ENCODE assay signal across 20 cellular contexts in the genomic region with DNA sequence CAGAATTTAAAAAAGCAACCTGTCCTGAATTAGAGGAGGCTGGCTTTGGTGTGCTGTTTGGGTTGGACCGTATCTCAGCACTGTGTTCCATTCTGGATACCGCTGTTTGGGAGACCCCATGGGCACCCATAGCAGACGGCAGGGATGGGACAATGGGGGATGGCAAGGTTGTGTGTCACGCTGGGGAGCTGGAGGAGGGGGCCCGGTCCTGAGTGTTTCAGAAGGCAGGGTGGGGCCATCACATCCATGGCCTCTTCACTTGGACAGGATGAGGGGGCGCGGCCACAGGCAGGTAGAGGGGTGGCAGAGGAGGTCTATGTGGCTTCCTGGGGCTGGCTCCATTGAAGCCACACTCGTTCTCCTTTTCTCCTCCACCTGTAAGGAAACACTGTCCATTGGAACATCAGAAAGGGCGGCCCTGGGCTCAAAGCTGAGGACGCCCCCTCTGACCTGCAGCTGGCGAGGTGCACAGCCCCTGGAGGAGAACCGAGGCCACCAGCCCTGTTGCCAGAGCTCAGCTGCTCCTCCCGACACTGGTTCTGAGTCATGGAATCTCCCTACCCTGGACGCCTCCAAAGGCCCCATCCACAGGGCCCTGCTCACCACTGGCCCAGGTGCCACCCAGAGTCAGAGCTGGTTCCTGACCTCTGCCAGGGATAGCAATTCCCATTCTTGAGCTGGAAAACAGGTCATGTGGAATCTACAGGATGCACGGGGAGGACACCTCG.
"Had no signal": no experiment of that assay in that cellular context is flagged by ENCODE, and none has a peak within 500 bp of the region (broad histone marks: within the 10 kb centered on the region; RNA-seq: fewer than 3 reads in every experiment).

No MANE protein-coding gene starts in this region.

- H3K4me3 ChIP-seq: dorsolateral prefrontal cortex, esophagus muscularis mucosa, gastroesophageal sphincter, mucosa of descending colon, neural progenitor cell, pancreas had no signal

- ATAC-seq: gastroesophageal sphincter, mucosa of descending colon, natural killer cell, pancreas, right cardiac atrium had no signal

- H3K4me1 Mint-ChIP-seq: neural progenitor cell had no signal

- H3K27me3 ChIP-seq: neural progenitor cell, pancreas had no signal

- H3K9me3 ChIP-seq: gastroesophageal sphincter, mucosa of descending colon, pancreas had no signal

- H3K36me3 Mint-ChIP-seq: natural killer cell, neural progenitor cell had no signal

- H3K4me3 Mint-ChIP-seq: natural killer cell, neural progenitor cell had no signal

- DNase-seq: cortex of kidney; dorsolateral prefrontal cortex; effector CD8-positive, alpha-beta T cell; glutamatergic neuron; kidney glomerular epithelial cell; mammary epithelial cell; mucosa of descending colon; natural killer cell; occipital lobe; pancreas; right cardiac atrium; small intestine; stimulated activated CD4-positive, alpha-beta T cell treated with anti-CD3 and anti-CD28 coated beads, Interleukin-12 subunit alpha, Interleukin-12 subunit beta, amount 100 ng/mL, for 4 hours; stimulated activated naive CD4-positive, alpha-beta T cell treated with Interleukin-2 at 50 U/mL for 16 hours; trophoblast cell had no signal

- H3K9me3 Mint-ChIP-seq: natural killer cell had no signal

- H3K27ac Mint-ChIP-seq: natural killer cell, neural progenitor cell, progenitor cell of endocrine pancreas had no signal

- H3K36me3 ChIP-seq: esophagus muscularis mucosa, gastroesophageal sphincter, neural progenitor cell, pancreas had no signal

- H3K27ac ChIP-seq: dorsolateral prefrontal cortex, epithelial cell of prostate, esophagus muscularis mucosa, gastroesophageal sphincter, neural progenitor cell, pancreas had no signal

- H2AFZ ChIP-seq: neural progenitor cell had no signal

- H3K4me1 ChIP-seq: esophagus muscularis mucosa, gastroesophageal sphincter, neural progenitor cell, pancreas had no signal

- H3K4me2 ChIP-seq: neural progenitor cell had no signal
